Comparison of ENCODE assay signal across 29 cellular contexts in genomic region chr19:44202470-44202869, GRCh38. TPM values are rescaled to one million over a fixed set of nuclear protein-coding genes. Genes with fewer than 3 reads are reported as not detected.
DNase-seq lines count a peak whose midpoint lies in the region; ATAC-seq, FAIRE-seq and TF ChIP-seq lines count a peak whose summit lies in the region.
"Had no signal": no experiment of that assay in that cellular context is flagged by ENCODE, and none has a peak within 500 bp of the region (broad histone marks: within the 10 kb centered on the region; RNA-seq: fewer than 3 reads in every experiment).

No MANE protein-coding gene starts in this region.

- no peak for TF ChIP-seq EP300 in A549 (IDR thresholded peaks at IDR 0.05)

- peak; percentile 77 for FAIRE-seq in A549 (lab: Jason Lieb, UNC)
- FAIRE-seq: endometrium had no signal

- TF ChIP-seq CTCF in A549 (IDR thresholded peaks at IDR 0.05) (no peak), HEK293 (tag by site-specific recombination; IDR thresholded peaks at IDR 0.05) (no peak)

- 75% methylated on average over 1 of the region's 1 CpG for WGBS in A549 (ENCODE audit: missing lambda C conversion rate)

- TF ChIP-seq POLR2A in A549 (IDR thresholded peaks at IDR 0.05; ENCODE audit: low read length) = no peak

- CTCF ChIA-PET in A549 (lab: Yijun Ruan, JAX) (no interaction called here), HEK293 (lab: Yijun Ruan, JAX) (no interaction called here)

- H3K4me2 ChIP-seq in A549 = no peak overlapping the region

- TF ChIP-seq RAD21 in A549 (conservative IDR thresholded peaks at IDR 0.05 in 1 of 2, IDR thresholded peaks at IDR 0.05 in 1 of 2) = no peak

- H3K36me3 ChIP-seq in HEK293 (ENCODE audit: control insufficient read depth in 2 of 2, insufficient read depth in 1 of 2, low read length in 2 of 2) = peaks cover 0 to 58% of the 10 kb centered on the region in 2 experiments; a peak in 2 of 3 replicates
- H3K36me3 ChIP-seq: cardiac muscle cell, gastroesophageal sphincter, sigmoid colon, upper lobe of right lung had no signal

- ATAC-seq in A549 (no peak), HG03095 (IDR thresholded peaks at IDR 0.05; ENCODE audit: unreplicated experiment) (no peak)
- ATAC-seq: gastroesophageal sphincter, mucosa of descending colon, Right ventricle myocardium inferior, upper lobe of right lung had no signal

- no peak overlapping the region for H3K4me3 ChIP-seq in A549
- H3K4me3 ChIP-seq in HEK293 (ENCODE audit: low read depth, low read length) = no peak overlapping the region
- H3K4me3 ChIP-seq: cardiac muscle cell, gastroesophageal sphincter, mucosa of descending colon, sigmoid colon, upper lobe of right lung had no signal

- H3K27ac ChIP-seq in A549 (no peak overlapping the region), HEK293 (ENCODE audit: extremely low read depth, low read depth, low read length) (no peak overlapping the region)
- H3K27ac ChIP-seq: cardiac muscle cell, gastroesophageal sphincter, HL-60, sigmoid colon, upper lobe of right lung had no signal

- DNase-seq in A549 (ENCODE audit: low read depth in 1 of 2, low spot score in 1 of 2) (no peak), RPMI7951 (ENCODE audit: low read depth) (peak; percentile 5), fibroblast of gingiva (ENCODE audit: low read depth) (peak; percentile 83), DMS153 (lab: John Stamatoyannopoulos, UW) (no peak), NCI-H1417 treated with DMSO at 0.1 percent for 48 hours (lab: John Stamatoyannopoulos, UW) (no peak), SIG-M5 (lab: John Stamatoyannopoulos, UW) (no peak)
- DNase-seq: ACHN; activated CD4-positive, alpha-beta memory T cell treated with anti-CD3 and anti-CD28 coated beads for 36 hours; activated effector memory CD4-positive, alpha-beta T cell treated with Interleukin-2 at 50 U/mL for 16 hours; activated naive CD8-positive, alpha-beta T cell treated with anti-CD3 and anti-CD28 coated beads, Interleukin-2, amount 10 ng/mL, durations not matched to agents 7 days and 5 days; GDM1; hypothalamus; islet precursor cell; mucosa of descending colon; NCI-H1417; NCI-H2171 treated with DMSO at 0.1 percent for 48 hours; NCI-H526 treated with DMSO at 0.1 percent for 48 hours; OCI-M1; sigmoid colon; stimulated activated CD8-positive, alpha-beta memory T cell treated with anti-CD3 and anti-CD28 coated beads, Interleukin-4, amount 100 ng/mL, for 48 hours; T-helper 9 cell; upper lobe of right lung had no signal

- POLR2A ChIA-PET in A549 (lab: Yijun Ruan, JAX) (no interaction called here), HEK293 (lab: Yijun Ruan, JAX) (interaction anchor here (2.5 kb wide), 1 partner anchor 10 kb away, joined by 13 read pairs; the partner anchor contains the start of gene ZNF227)

- H3K4me1 ChIP-seq in A549 = no peaks in the 10 kb centered on the region
- H3K4me1 ChIP-seq in HEK293 (ENCODE audit: control insufficient read depth, insufficient read depth, low read length) = peaks cover 12% of the 10 kb centered on the region; the same call in 1 of the 2 replicates
- H3K4me1 ChIP-seq: gastroesophageal sphincter, sigmoid colon, upper lobe of right lung had no signal

- H3K9me3 ChIP-seq in A549 = peaks cover 45% of the 10 kb centered on the region
- H3K9me3 ChIP-seq in HEK293 (ENCODE audit: control insufficient read depth, insufficient read depth, low read depth, low read length) = peaks cover 45% of the 10 kb centered on the region
- H3K9me3 ChIP-seq: upper lobe of right lung had no signal

TF ChIP-seq in A549, 52 proteins besides CTCF, POLR2A, EP300 and RAD21:
- TF ChIP-seq HEYL (CRISPR knock-in tag; IDR thresholded peaks at IDR 0.05) (no peak), POLR2AphosphoS2 (conservative IDR thresholded peaks at IDR 0.05; ENCODE audit: low read length) (no peak), CEBPB (IDR thresholded peaks at IDR 0.05) (no peak), CBX2 (IDR thresholded peaks at IDR 0.05; ENCODE audit: borderline replicate concordance, low read depth) (no peak), MAFK (IDR thresholded peaks at IDR 0.05; ENCODE audit: partially characterized antibody) (peak; percentile 47)

TF ChIP-seq in HEK293, 187 proteins besides CTCF, POLR2A, EP300 and RAD21 (continues in another document):
- no peak for TF ChIP-seq ZNF292 (tag by site-specific recombination; IDR thresholded peaks at IDR 0.05; ENCODE audit: borderline replicate concordance, low read depth)
- peak; percentile 29; the same call in 1 of the 2 replicates for TF ChIP-seq ZBTB6 (tag by site-specific recombination; IDR thresholded peaks at IDR 0.05)
- TF ChIP-seq ZBTB11 (tag by site-specific recombination; conservative IDR thresholded peaks at IDR 0.05; ENCODE audit: low read depth) = 0 out of 2 replicates have a peak, but pooled peaks have one; percentile 24
- TF ChIP-seq HIC1 (tag by site-specific recombination; IDR thresholded peaks at IDR 0.05) = no peak

RNA-seq across cellular contexts. Expression of gene ZNF227, which starts 9.9 kb away (rescaled TPM):
- 15.8 and 17.1 TPM in 2 replicates for polyA plus RNA-seq in A549 (2011; rRNA removed)
- polyA plus RNA-seq in A549 (2012; cell fraction: cytosol; rRNA removed) = 3.8 and 4.0 TPM in 2 replicates
- polyA plus RNA-seq in A549 (2012; cell fraction: nucleus; rRNA removed) = 1.5 and 3.4 TPM in 2 replicates
- 10.1 to 10.4 TPM (median 10.1 TPM) in 3 replicates for polyA plus RNA-seq in A549 (2017; fragmentation: RNase III; extraction: RNeasy Plus Mini Kit Qiagen cat#74134 plus additional on column Dnase treatment)
- polyA minus RNA-seq in A549 (2011; rRNA and poly(A)+ RNA removed) = 21.7 and 22.4 TPM in 2 replicates
- total RNA-seq in RPMI7951 (2014; rRNA removed; shearing (Covaris generic)) = 18.6 and 23.3 TPM in 2 replicates

RNA-seq across cellular contexts. Expression of gene ZNF226, which starts 37.6 kb away (rescaled TPM):
- polyA plus RNA-seq in A549 (2011; rRNA removed) (46.3 and 53.2 TPM in 2 replicates), A549 (2017; fragmentation: RNase III; extraction: RNeasy Plus Mini Kit Qiagen cat#74134 plus additional on column Dnase treatment) (26.8 to 27.6 TPM (median 27.2 TPM) in 3 replicates)
- 10.4 and 10.6 TPM in 2 replicates for polyA plus RNA-seq in A549 (2012; cell fraction: cytosol; rRNA removed)
- 5.0 and 9.9 TPM in 2 replicates for polyA plus RNA-seq in A549 (2012; cell fraction: nucleus; rRNA removed)
- polyA minus RNA-seq in A549 (2011; rRNA and poly(A)+ RNA removed) = 11.6 and 14.3 TPM in 2 replicates
- total RNA-seq in RPMI7951 (2014; rRNA removed; shearing (Covaris generic)) = 31.1 and 32.9 TPM in 2 replicates

RNA-seq across cellular contexts. Expression of gene ZNF233, which starts 57.2 kb away (rescaled TPM):
- polyA plus RNA-seq in A549 (2011; rRNA removed) = 1.9 and 2.1 TPM in 2 replicates
- 0.24 and 0.32 TPM in 2 replicates for polyA plus RNA-seq in A549 (2012; cell fraction: cytosol; rRNA removed)
- polyA plus RNA-seq in A549 (2012; cell fraction: nucleus; rRNA removed) = 0.11 and 0.30 TPM in 2 replicates
- 1.2 to 1.3 TPM (median 1.2 TPM) in 3 replicates for polyA plus RNA-seq in A549 (2017; fragmentation: RNase III; extraction: RNeasy Plus Mini Kit Qiagen cat#74134 plus additional on column Dnase treatment)
- 1.8 and 2.2 TPM in 2 replicates for polyA minus RNA-seq in A549 (2011; rRNA and poly(A)+ RNA removed)
- 0.98 and 1.2 TPM in 2 replicates for total RNA-seq in RPMI7951 (2014; rRNA removed; shearing (Covaris generic))

Comparison
In these comparisons a context has a peak if more than half of its experiments do, and no peak if none do; other contexts are left out.
1. DNase-seq: peak in RPMI7951 (single experiment) and fibroblast of gingiva (single experiment); none in A549 (0 of 2), DMS153 (single experiment), NCI-H1417 treated with DMSO at 0.1 percent for 48 hours (single experiment) and SIG-M5 (single experiment).